ENCODE assay signal across 13 cellular contexts in genomic region chr7:88090671-88091070, GRCh38.
DNase-seq lines count a peak whose midpoint lies in the region; ATAC-seq and TF ChIP-seq lines count a peak whose summit lies in the region.
"Had no signal": no experiment of that assay in that cellular context is flagged by ENCODE, and none has a peak within 500 bp of the region (broad histone marks: within the 10 kb centered on the region; RNA-seq: fewer than 3 reads in every experiment).

No MANE protein-coding gene starts in this region.

- TF ChIP-seq POLR2A in stomach (IDR thresholded peaks at IDR 0.05) = no peak

- peaks cover 19 to 36% (median 25%) of the 10 kb centered on the region in 3 donors for H3K4me1 Mint-ChIP-seq in CD8-positive, alpha-beta memory T cell

- CTCF ChIA-PET in CD8-positive, alpha-beta memory T cell (lab: Charles Lee) = no interaction called here

- WGBS in stomach, 5 donors = 26 to 50% (median 33%) methylated on average over 2 of the region's 2 CpGs

- peak overlapping the region in 6 of 7 donors; percentile 30 to 72 (median 52) for H3K4me3 Mint-ChIP-seq in CD8-positive, alpha-beta memory T cell
- H3K4me3 Mint-ChIP-seq: neural progenitor cell had no signal

- peaks cover 0 to 5% (median 4%) of the 10 kb centered on the region in 3 donors for H3K36me3 Mint-ChIP-seq in CD8-positive, alpha-beta memory T cell
- H3K36me3 Mint-ChIP-seq: neural progenitor cell had no signal

- H3K4me3 ChIP-seq in CD8-positive, alpha-beta memory T cell (ENCODE audit: low read length) = no peak overlapping the region
- H3K4me3 ChIP-seq in colonic mucosa (no peak overlapping the region), stomach (no peak overlapping the region)
- H3K4me3 ChIP-seq: neural progenitor cell had no signal

- H3K27ac Mint-ChIP-seq in CD8-positive, alpha-beta memory T cell = peak overlapping the region in 3 of 8 donors; percentile 15 to 88 (median 18)
- H3K27ac Mint-ChIP-seq: neural progenitor cell had no signal

- POLR2A ChIA-PET in CD8-positive, alpha-beta memory T cell (lab: Charles Lee) = no interaction called here

- H3K36me3 ChIP-seq in CD8-positive, alpha-beta memory T cell (ENCODE audit: insufficient read depth, low read length) = no peaks in the 10 kb centered on the region
- H3K36me3 ChIP-seq in colonic mucosa = no peaks in the 10 kb centered on the region
- H3K36me3 ChIP-seq in stomach = no peaks in the 10 kb centered on the region
- H3K36me3 ChIP-seq: adrenal gland, neural progenitor cell had no signal

- intact Hi-C loops in colonic mucosa (cut with DNase I) (no loop called here), stomach (cut with DNase I; ENCODE audit: low total_unique reads) (no loop called here)

- no peak overlapping the region for H3K9ac ChIP-seq in colonic mucosa (ENCODE audit: low read depth in 2 of 2, low read length in 2 of 2)
- H3K9ac ChIP-seq: neural progenitor cell had no signal

- no peak overlapping the region for H3K27ac ChIP-seq in CD8-positive, alpha-beta memory T cell (ENCODE audit: low read depth, low read length)
- H3K27ac ChIP-seq in colonic mucosa (no peak overlapping the region), stomach (no peak overlapping the region)
- H3K27ac ChIP-seq: adrenal gland, neural progenitor cell had no signal

- no peak for TF ChIP-seq EP300 in stomach (IDR thresholded peaks at IDR 0.05)

- no peaks in the 10 kb centered on the region for H3K27me3 Mint-ChIP-seq in CD8-positive, alpha-beta memory T cell

- no peaks in the 10 kb centered on the region for H3K27me3 ChIP-seq in CD8-positive, alpha-beta memory T cell (ENCODE audit: insufficient read depth, low read length, poor library complexity, severe bottlenecking)
- H3K27me3 ChIP-seq in colonic mucosa (no peaks in the 10 kb centered on the region), stomach (no peaks in the 10 kb centered on the region)
- H3K27me3 ChIP-seq: adrenal gland, neural progenitor cell had no signal

- DNase-seq in CD8-positive, alpha-beta memory T cell = peak in 1 of 5 donors; percentile 46
- DNase-seq in NCI-H446 treated with DMSO at 0.1 percent for 48 hours (lab: John Stamatoyannopoulos, UW) = no peak
- no peak for DNase-seq in T-helper 1 cell
- DNase-seq in colonic mucosa = no peak
- DNase-seq in stomach = no peak
- DNase-seq: KG1, NCI-H2081, T-helper 9 cell had no signal

- no peaks in the 10 kb centered on the region for H3K9me3 Mint-ChIP-seq in CD8-positive, alpha-beta memory T cell
- H3K9me3 Mint-ChIP-seq: neural progenitor cell had no signal

- no peaks in the 10 kb centered on the region for H3K9me3 ChIP-seq in CD8-positive, alpha-beta memory T cell (ENCODE audit: low read length)
- H3K9me3 ChIP-seq in colonic mucosa (no peaks in the 10 kb centered on the region), stomach (no peaks in the 10 kb centered on the region)
- H3K9me3 ChIP-seq: adrenal gland had no signal

- peak; percentile 75 for ATAC-seq in GM18909 (IDR thresholded peaks at IDR 0.05; ENCODE audit: poor library complexity, unreplicated experiment)
- peak; percentile 62 for ATAC-seq in HG02852 (IDR thresholded peaks at IDR 0.05; ENCODE audit: unreplicated experiment)
- no peak for ATAC-seq in SK-N-SH treated with all-trans-retinoic acid at 6 μM for 48 hours

- TF ChIP-seq CTCF in colonic mucosa (IDR thresholded peaks at IDR 0.05) (no peak), stomach (IDR thresholded peaks at IDR 0.05) (no peak)

- H3K4me1 ChIP-seq in CD8-positive, alpha-beta memory T cell (ENCODE audit: insufficient read depth, low read length) = no peaks in the 10 kb centered on the region
- H3K4me1 ChIP-seq in colonic mucosa (no peaks in the 10 kb centered on the region), stomach (peaks cover 0 to 5% (median 0%) of the 10 kb centered on the region in 4 donors)

TF ChIP-seq in SK-N-SH treated with all-trans-retinoic acid at 6 μM for 48 hours, 23 proteins besides CTCF, POLR2A, EP300 and RAD21:
- no peak for TF ChIP-seq GLIS3 (CRISPR knock-in tag; IDR thresholded peaks at IDR 0.05)
- 0 out of 2 replicates have a peak, but pooled peaks have one; percentile 11 for TF ChIP-seq ISL1 (CRISPR knock-in tag; IDR thresholded peaks at IDR 0.05)
- no peak for TF ChIP-seq TSHZ2 (CRISPR knock-in tag; IDR thresholded peaks at IDR 0.05)
